In genomic region chr6:44512868-44513641, GRCh38 we compare ENCODE assay signal across 1 cellular context.
TF ChIP-seq lines count a peak whose summit lies in the region.

No MANE protein-coding gene starts in this region.

TF ChIP-seq in SK-N-SH treated with all-trans-retinoic acid at 6 μM for 48 hours, 23 proteins besides CTCF, POLR2A, EP300 and RAD21 (continued from another document):
- TF ChIP-seq CREB5 (CRISPR knock-in tag; IDR thresholded peaks at IDR 0.05; ENCODE audit: low read depth) (no peak), SNAI2 (CRISPR knock-in tag; IDR thresholded peaks at IDR 0.05) (no peak), ZNF8 (CRISPR knock-in tag; IDR thresholded peaks at IDR 0.05) (no peak), CSRNP3 (CRISPR knock-in tag; IDR thresholded peaks at IDR 0.05) (no peak), CSDC2 (CRISPR knock-in tag; IDR thresholded peaks at IDR 0.05) (no peak), TCF4 (CRISPR knock-in tag; IDR thresholded peaks at IDR 0.05; ENCODE audit: borderline replicate concordance) (no peak), BACH2 (CRISPR knock-in tag; IDR thresholded peaks at IDR 0.05; ENCODE audit: borderline replicate concordance) (no peak), ZC3H10 (CRISPR knock-in tag; IDR thresholded peaks at IDR 0.05) (no peak), TOX (CRISPR knock-in tag; IDR thresholded peaks at IDR 0.05; ENCODE audit: borderline replicate concordance) (no peak), GLIS3 (CRISPR knock-in tag; IDR thresholded peaks at IDR 0.05) (no peak), ZNF70 (CRISPR knock-in tag; IDR thresholded peaks at IDR 0.05) (no peak)
TF ChIP-seq in SK-N-SH treated with all-trans-retinoic acid at 6 μM for 48 hours: peak in this region for 0.
